Comparison of ENCODE assay signal across 8 cellular contexts in genomic region chr17:59963738-59964454, GRCh38. TPM values are rescaled to one million over a fixed set of nuclear protein-coding genes. Genes with fewer than 3 reads are reported as not detected.
DNase-seq lines count a peak whose midpoint lies in the region; ATAC-seq and TF ChIP-seq lines count a peak whose summit lies in the region.

No MANE protein-coding gene starts in this region.

- peaks cover 17% of the 10 kb centered on the region for H3K4me1 Mint-ChIP-seq in activated naive CD8-positive, alpha-beta T cell treated with anti-CD3 and anti-CD28 coated beads, Interleukin-2, amount 10 ng/mL, durations not matched to agents 7 days and 5 days

- no peak for TF ChIP-seq POLR2A in ovary (IDR thresholded peaks at IDR 0.05)

- POLR2A ChIA-PET in RWPE1 (lab: Yijun Ruan, JAX; ENCODE audit: low non-redundant PET), result interaction anchor here (1.1 kb wide), 1 partner anchor 13 kb away, joined by 3 read pairs; no protein-coding TSS in a partner anchor
- POLR2A ChIA-PET in activated naive CD8-positive, alpha-beta T cell treated with anti-CD3 and anti-CD28 coated beads, Interleukin-2, amount 10 ng/mL, durations not matched to agents 7 days and 5 days (lab: Charles Lee), result interaction anchor here (0.5 to 1.8 kb wide), 6 partner anchors 71 to 631 kb away, joined by 3 to 11 read pairs (median 4); partner anchors contain the start of genes PTRH2, RPS6KB1, TUBD1 and VMP1

- DNase-seq in C1 segment of cervical spinal cord (lab: John Stamatoyannopoulos, UW) (peak in 12 of 14 donors; percentile 30 to 73 (median 64)), HT-29 (ENCODE audit: low spot score) (peak; percentile 74), RWPE1 (ENCODE audit: low spot score) (peak; percentile 45), Right ventricle myocardium inferior (ENCODE audit: missing footprints) (no peak), ovary (peak in 3 of 5 donors; percentile 32 to 52 (median 34)), tibial artery (peak; percentile 53 to 74)
- no peak for DNase-seq in activated naive CD8-positive, alpha-beta T cell treated with anti-CD3 and anti-CD28 coated beads, Interleukin-2, amount 10 ng/mL, durations not matched to agents 7 days and 5 days

- H3K27ac ChIP-seq in RWPE1 (peak overlapping the region; percentile 85), ovary (peak overlapping the region; percentile 89 to 91), tibial artery (peak overlapping the region; percentile 91 to 93)

- ATAC-seq in GM19463 (IDR thresholded peaks at IDR 0.05; ENCODE audit: unreplicated experiment) (peak; percentile 37), Right ventricle myocardium inferior (peak; percentile 45)
- peak; percentile 56 for ATAC-seq in activated naive CD8-positive, alpha-beta T cell treated with anti-CD3 and anti-CD28 coated beads, Interleukin-2, amount 10 ng/mL, durations not matched to agents 7 days and 5 days (ENCODE audit: low read depth)

- H3K27me3 ChIP-seq in ovary, result no peaks in the 10 kb centered on the region
- no peaks in the 10 kb centered on the region for H3K27me3 ChIP-seq in tibial artery

- no peaks in the 10 kb centered on the region for H3K9me3 Mint-ChIP-seq in activated naive CD8-positive, alpha-beta T cell treated with anti-CD3 and anti-CD28 coated beads, Interleukin-2, amount 10 ng/mL, durations not matched to agents 7 days and 5 days

- TF ChIP-seq CTCF in RWPE1 (conservative IDR thresholded peaks at IDR 0.05; ENCODE audit: low read depth) (no peak), ovary (IDR thresholded peaks at IDR 0.05) (no peak), tibial artery (IDR thresholded peaks at IDR 0.05) (no peak)

- H3K27me3 Mint-ChIP-seq in activated naive CD8-positive, alpha-beta T cell treated with anti-CD3 and anti-CD28 coated beads, Interleukin-2, amount 10 ng/mL, durations not matched to agents 7 days and 5 days, result no peaks in the 10 kb centered on the region

- H3K36me3 ChIP-seq in ovary, result no peaks in the 10 kb centered on the region
- H3K36me3 ChIP-seq in tibial artery, result no peaks in the 10 kb centered on the region

- CTCF ChIA-PET in RWPE1 (lab: Yijun Ruan, JAX), result interaction anchor here (1.3 kb wide), 1 partner anchor 73 kb away, joined by 4 read pairs; no protein-coding TSS in a partner anchor

- peak overlapping the region; percentile 97 for H3K4me3 Mint-ChIP-seq in activated naive CD8-positive, alpha-beta T cell treated with anti-CD3 and anti-CD28 coated beads, Interleukin-2, amount 10 ng/mL, durations not matched to agents 7 days and 5 days

- 2 to 3% (median 3%) methylated on average over 21 of the region's 21 CpGs for WGBS in ovary, 3 donors

- intact Hi-C loops in Right ventricle myocardium inferior (cut with DNase I) (no loop called here), ovary (cut with DNase I) (no loop called here), tibial artery (cut with DNase I; ENCODE audit: low total_unique reads) (no loop called here)

- peak overlapping the region; percentile 96 for H3K27ac Mint-ChIP-seq in activated naive CD8-positive, alpha-beta T cell treated with anti-CD3 and anti-CD28 coated beads, Interleukin-2, amount 10 ng/mL, durations not matched to agents 7 days and 5 days

- H3K9me3 ChIP-seq in ovary (no peaks in the 10 kb centered on the region), tibial artery (no peaks in the 10 kb centered on the region)

- H3K4me1 ChIP-seq in ovary (ENCODE audit: insufficient read depth) (peaks cover 5% of the 10 kb centered on the region), tibial artery (peaks cover 0 to 17% (median 11%) of the 10 kb centered on the region in 4 donors)

- H3K36me3 Mint-ChIP-seq in activated naive CD8-positive, alpha-beta T cell treated with anti-CD3 and anti-CD28 coated beads, Interleukin-2, amount 10 ng/mL, durations not matched to agents 7 days and 5 days, result peaks cover 7% of the 10 kb centered on the region

- TF ChIP-seq EP300 in ovary (IDR thresholded peaks at IDR 0.05), result no peak

- peak overlapping the region; percentile 79 for H3K4me3 ChIP-seq in ovary
- H3K4me3 ChIP-seq in tibial artery, result peak overlapping the region; percentile 80 to 91

RNA-seq across cellular contexts. Expression of gene RNFT1, which starts 0.6 kb away (rescaled TPM):
- total RNA-seq in HT-29 (2014; rRNA removed; shearing (Covaris generic)), result 18.9 and 27.9 TPM in 2 replicates
- total RNA-seq in activated naive CD8-positive, alpha-beta T cell treated with anti-CD3 and anti-CD28 coated beads, Interleukin-2, amount 10 ng/mL, durations not matched to agents 7 days and 5 days, result 10 to 100 TPM; 23.9 to 25.0 TPM
- total RNA-seq in Right ventricle myocardium inferior (17.4 TPM), ovary (10 to 100 TPM in 6 of 7 donors, 1 to 10 TPM in 1; 6.9 to 20.3 (median 13.9) TPM)
- 10 to 100 TPM; 11.7 to 14.9 TPM for polyA plus RNA-seq in ovary

Comparison
In these comparisons a context has a peak if more than half of its experiments do, and no peak if none do; other contexts are left out.
1. DNase-seq: peak in C1 segment of cervical spinal cord (12 of 14), HT-29 (single experiment), RWPE1 (single experiment), ovary (3 of 5) and tibial artery (2 of 2); none in activated naive CD8-positive, alpha-beta T cell treated with anti-CD3 and anti-CD28 coated beads, Interleukin-2, amount 10 ng/mL, durations not matched to agents 7 days and 5 days (single experiment) and Right ventricle myocardium inferior (single experiment).
2. Peak in every context shown above with its lines, with median percentiles within 50 percentile points of each other: ATAC-seq and H3K27ac ChIP-seq.